11 cellular contexts compared by ENCODE assay signal in genomic region chr7:37408241-37408884, GRCh38. TPM values are rescaled to one million over a fixed set of nuclear protein-coding genes. Genes with fewer than 3 reads are reported as not detected.
DNase-seq lines count a peak whose midpoint lies in the region; ATAC-seq and TF ChIP-seq lines count a peak whose summit lies in the region.
"Had no signal": no experiment of that assay in that cellular context is flagged by ENCODE, and none has a peak within 500 bp of the region (broad histone marks: within the 10 kb centered on the region; RNA-seq: fewer than 3 reads in every experiment).

No MANE protein-coding gene starts in this region.

- TF ChIP-seq CTCF in CD8-positive, alpha-beta T cell (IDR thresholded peaks at IDR 0.05): no peak
- no peak for TF ChIP-seq CTCF in gastroesophageal sphincter (IDR thresholded peaks at IDR 0.05)
- no peak for TF ChIP-seq CTCF in uterus (IDR thresholded peaks at IDR 0.05)

- H3K4me3 Mint-ChIP-seq in CD8-positive, alpha-beta T cell: peak overlapping the region; percentile 81
- H3K4me3 Mint-ChIP-seq in T-helper 2 cell treated with Interferon-gamma antibody and Interleukin-4, amounts not matched to agents 5 μg/mL and 100 μg/mL, for 36 hours: peak overlapping the region; percentile 88

- no peaks in the 10 kb centered on the region for H3K9me3 Mint-ChIP-seq in CD8-positive, alpha-beta T cell
- H3K9me3 Mint-ChIP-seq in T-helper 2 cell treated with Interferon-gamma antibody and Interleukin-4, amounts not matched to agents 5 μg/mL and 100 μg/mL, for 36 hours: peaks cover 9% of the 10 kb centered on the region

- H3K27me3 Mint-ChIP-seq in CD8-positive, alpha-beta T cell (ENCODE audit: low read depth): no peaks in the 10 kb centered on the region
- H3K27me3 Mint-ChIP-seq in T-helper 2 cell treated with Interferon-gamma antibody and Interleukin-4, amounts not matched to agents 5 μg/mL and 100 μg/mL, for 36 hours (ENCODE audit: low read depth): no peaks in the 10 kb centered on the region

- no peak for TF ChIP-seq EP300 in gastroesophageal sphincter (IDR thresholded peaks at IDR 0.05)

- no peaks in the 10 kb centered on the region for H3K9me3 ChIP-seq in CD8-positive, alpha-beta T cell (ENCODE audit: low read length)
- peaks cover 0 to 7% (median 0%) of the 10 kb centered on the region in 3 donors for H3K9me3 ChIP-seq in gastroesophageal sphincter
- H3K9me3 ChIP-seq in uterus: no peaks in the 10 kb centered on the region

- H3K36me3 ChIP-seq in CD8-positive, alpha-beta T cell (ENCODE audit: insufficient read depth, low read length): no peaks in the 10 kb centered on the region
- H3K36me3 ChIP-seq in gastroesophageal sphincter: no peaks in the 10 kb centered on the region
- no peaks in the 10 kb centered on the region for H3K36me3 ChIP-seq in uterus

- 60% methylated on average over 9 of the region's 9 CpGs for WGBS in gastroesophageal sphincter (ENCODE audit: low coverage in 1 of 2), 2 donors

- peaks cover 36% of the 10 kb centered on the region for H3K4me1 ChIP-seq in CD8-positive, alpha-beta T cell (ENCODE audit: insufficient read depth, low read length)
- peaks cover 0 to 19% (median 0%) of the 10 kb centered on the region in 3 donors for H3K4me1 ChIP-seq in gastroesophageal sphincter
- H3K4me1 ChIP-seq in uterus: no peaks in the 10 kb centered on the region

- intact Hi-C loops in CD8-positive, alpha-beta T cell (cut with DNase I, micrococcal nuclease): no loop called here
- intact Hi-C loops in uterus (cut with DNase I; ENCODE audit: low total_unique reads): no loop called here
- intact Hi-C loops in head of caudate nucleus (cut with DNase I): no loop called here

- no peak overlapping the region for H3K27ac ChIP-seq in CD8-positive, alpha-beta T cell (ENCODE audit: low read depth, low read length)
- no peak overlapping the region for H3K27ac ChIP-seq in gastroesophageal sphincter
- peak overlapping the region in 1 of 2 donors; percentile 41 for H3K27ac ChIP-seq in uterus

- TF ChIP-seq POLR2A in gastroesophageal sphincter (IDR thresholded peaks at IDR 0.05): no peak
- TF ChIP-seq POLR2A in uterus (IDR thresholded peaks at IDR 0.05): no peak

- CTCF ChIA-PET in CD8-positive, alpha-beta T cell (lab: Charles Lee): no interaction called here

- H3K4me1 Mint-ChIP-seq in CD8-positive, alpha-beta T cell (ENCODE audit: low read depth): peaks cover 65% of the 10 kb centered on the region
- peaks cover 45% of the 10 kb centered on the region for H3K4me1 Mint-ChIP-seq in T-helper 2 cell treated with Interferon-gamma antibody and Interleukin-4, amounts not matched to agents 5 μg/mL and 100 μg/mL, for 36 hours (ENCODE audit: low read depth)

- H3K36me3 Mint-ChIP-seq in CD8-positive, alpha-beta T cell: peaks cover 14% of the 10 kb centered on the region
- H3K36me3 Mint-ChIP-seq in T-helper 2 cell treated with Interferon-gamma antibody and Interleukin-4, amounts not matched to agents 5 μg/mL and 100 μg/mL, for 36 hours (ENCODE audit: low read depth): peaks cover 9% of the 10 kb centered on the region

- POLR2A ChIA-PET in CD8-positive, alpha-beta T cell (lab: Charles Lee): interaction anchor here (5.8 kb wide), 1 partner anchor 40 kb away, joined by 27 read pairs; the partner anchor contains the start of gene ELMO1

- no peak for DNase-seq in CD8-positive, alpha-beta T cell
- peak; percentile 48 for DNase-seq in T-helper 2 cell treated with Interferon-gamma antibody and Interleukin-4, amounts not matched to agents 5 μg/mL and 100 μg/mL, for 36 hours (ENCODE audit: low spot score)
- DNase-seq in uterus (no peak), head of caudate nucleus (no peak), cerebellar nuclear complex (lab: John Stamatoyannopoulos, UW) (no peak)
- DNase-seq: EL, NCI-H1092 treated with DMSO at 0.1 percent for 48 hours had no signal

- peak; percentile 56 for ATAC-seq in CD8-positive, alpha-beta T cell
- ATAC-seq in HG02852 (IDR thresholded peaks at IDR 0.05; ENCODE audit: unreplicated experiment): peak; percentile 36
- peak; percentile 14 for ATAC-seq in gastroesophageal sphincter
- no peak for ATAC-seq in HG03196 (IDR thresholded peaks at IDR 0.05; ENCODE audit: unreplicated experiment)
- ATAC-seq: HCT116 had no signal

- H3K27ac Mint-ChIP-seq in CD8-positive, alpha-beta T cell: peak overlapping the region; percentile 81
- H3K27ac Mint-ChIP-seq in T-helper 2 cell treated with Interferon-gamma antibody and Interleukin-4, amounts not matched to agents 5 μg/mL and 100 μg/mL, for 36 hours: peak overlapping the region; percentile 91

- H3K4me3 ChIP-seq in CD8-positive, alpha-beta T cell (ENCODE audit: low read depth, low read length): peak overlapping the region; percentile 23
- H3K4me3 ChIP-seq in gastroesophageal sphincter (no peak overlapping the region), uterus (no peak overlapping the region)

- no peaks in the 10 kb centered on the region for H3K27me3 ChIP-seq in CD8-positive, alpha-beta T cell (ENCODE audit: insufficient read depth, low read length)
- H3K27me3 ChIP-seq in gastroesophageal sphincter (no peaks in the 10 kb centered on the region), uterus (no peaks in the 10 kb centered on the region)

RNA-seq across cellular contexts. Expression of gene ELMO1, which starts 40.3 kb away (rescaled TPM):
- total RNA-seq in CD8-positive, alpha-beta T cell: 10 to 100 TPM; 79.4 to 96.2 TPM
- total RNA-seq in gastroesophageal sphincter: 10 to 100 TPM; 22.1 to 54.0 (median 42.7) TPM
- total RNA-seq in uterus: 10 to 100 TPM; 37.9 to 64.7 (median 55.5) TPM
